In the genomic region with DNA sequence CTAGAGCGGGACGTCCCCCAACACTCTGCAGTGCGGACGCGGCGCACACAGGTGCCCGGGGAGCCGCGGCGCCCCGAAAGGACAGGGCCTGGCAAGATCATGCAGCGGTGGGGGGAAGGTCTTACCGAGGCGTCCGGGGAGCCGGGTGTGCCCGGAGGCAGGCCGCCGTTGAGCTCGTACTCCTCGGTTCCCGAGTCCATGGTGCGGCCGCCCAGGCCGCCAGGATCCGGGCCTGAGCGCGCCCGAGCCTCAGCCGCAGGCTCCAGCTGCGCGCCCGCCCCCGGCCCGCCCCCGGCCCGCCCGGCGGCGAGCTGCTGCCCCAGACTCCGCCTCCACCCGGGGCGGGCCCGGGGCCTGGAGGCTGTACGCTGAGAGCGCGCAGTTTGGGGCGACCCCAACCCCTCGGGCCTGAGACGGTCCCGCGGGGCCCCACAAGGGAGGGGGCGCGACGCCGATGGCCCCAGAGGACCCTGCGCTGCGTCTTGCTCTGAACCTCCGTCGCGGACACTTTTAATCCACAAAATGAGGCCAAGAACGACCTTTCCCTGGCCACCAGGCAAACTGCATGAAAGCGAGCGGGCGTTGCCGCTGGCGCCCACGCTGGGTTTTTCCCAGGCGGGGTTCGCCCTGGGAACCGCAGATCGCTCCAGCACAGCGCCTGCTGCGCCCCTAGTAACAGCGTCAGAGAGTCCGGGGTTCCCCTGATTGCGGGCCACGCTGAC, we compare ENCODE assay signal across 8 cellular contexts. TPM values are rescaled to one million over a fixed set of nuclear protein-coding genes. Genes with fewer than 3 reads are reported as not detected.
DNase-seq lines count a peak whose midpoint lies in the region; ATAC-seq and TF ChIP-seq lines count a peak whose summit lies in the region.

A gene with protein sequence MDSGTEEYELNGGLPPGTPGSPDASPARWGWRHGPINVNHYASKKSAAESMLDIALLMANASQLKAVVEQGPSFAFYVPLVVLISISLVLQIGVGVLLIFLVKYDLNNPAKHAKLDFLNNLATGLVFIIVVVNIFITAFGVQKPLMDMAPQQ (minus strand): TSS at position 234 of the 722 bp plus-strand sequence. CDS start 34 bp downstream, at position 200.

- TF ChIP-seq CTCF in gastroesophageal sphincter (IDR thresholded peaks at IDR 0.05): peak in 3 of 4 experiments; percentile 20 to 30 (median 25)

- peak within 1 kb of the TSS; percentile 85 to 94 (median 90) for H3K4me3 Mint-ChIP-seq in CD4-positive, CD25-positive, alpha-beta regulatory T cell

- no peaks in the 10 kb centered on the region for H3K36me3 Mint-ChIP-seq in CD4-positive, CD25-positive, alpha-beta regulatory T cell

- H3K27me3 Mint-ChIP-seq in CD4-positive, CD25-positive, alpha-beta regulatory T cell: no peaks in the 10 kb centered on the region

- H3K27ac ChIP-seq in CD4-positive, CD25-positive, alpha-beta regulatory T cell (ENCODE audit: insufficient read depth, low read length, poor library complexity, severe bottlenecking): peak within 1 kb of the TSS; percentile 94
- H3K27ac ChIP-seq in gastroesophageal sphincter (peak within 1 kb of the TSS; percentile 89 to 98 (median 98)), temporal lobe (ENCODE audit: low read depth, low read length) (peak within 1 kb of the TSS; percentile 85)

- ATAC-seq in CD4-positive, CD25-positive, alpha-beta regulatory T cell (ENCODE audit: low read depth in 2 of 2): peak; percentile 86 to 87
- peak; percentile 73 for ATAC-seq in GM19035 (IDR thresholded peaks at IDR 0.05; ENCODE audit: unreplicated experiment)
- ATAC-seq in HG03342 (IDR thresholded peaks at IDR 0.05; ENCODE audit: unreplicated experiment): peak; percentile 61
- peak; percentile 87 for ATAC-seq in gastroesophageal sphincter

- peak; percentile 88 to 90 for TF ChIP-seq POLR2A in gastroesophageal sphincter (IDR thresholded peaks at IDR 0.05)

- peak within 1 kb of the TSS; percentile 94 to 96 (median 95) for H3K27ac Mint-ChIP-seq in CD4-positive, CD25-positive, alpha-beta regulatory T cell

- H3K27me3 ChIP-seq in CD4-positive, CD25-positive, alpha-beta regulatory T cell (ENCODE audit: control insufficient read depth, insufficient read depth, low read length): no peaks in the 10 kb centered on the region
- H3K27me3 ChIP-seq in gastroesophageal sphincter: no peaks in the 10 kb centered on the region

- DNase-seq in CD4-positive, CD25-positive, alpha-beta regulatory T cell: peak; percentile 81 to 83 (median 82)
- DNase-seq in RKO (ENCODE audit: low spot score): peak; percentile 72
- DNase-seq in activated gamma-delta T cell treated with Interleukin-2 at 50 U/mL for 16 hours: peak; percentile 63
- peak; percentile 44 for DNase-seq in occipital lobe (lab: John Stamatoyannopoulos, UW)

- H3K4me3 ChIP-seq in CD4-positive, CD25-positive, alpha-beta regulatory T cell (ENCODE audit: low read depth, low read length): peak within 1 kb of the TSS; percentile 77
- H3K4me3 ChIP-seq in gastroesophageal sphincter: peak within 1 kb of the TSS; percentile 76 to 78

- H3K36me3 ChIP-seq in CD4-positive, CD25-positive, alpha-beta regulatory T cell (ENCODE audit: control insufficient read depth, insufficient read depth, low read length): no peaks in the 10 kb centered on the region
- no peaks in the 10 kb centered on the region for H3K36me3 ChIP-seq in gastroesophageal sphincter

- no peaks in the 10 kb centered on the region for H3K9me3 Mint-ChIP-seq in CD4-positive, CD25-positive, alpha-beta regulatory T cell

- no CpG with 5 or more reads among the region's 78 CpGs for WGBS in gastroesophageal sphincter (ENCODE audit: low coverage in 1 of 2), 2 donors

- no peaks in the 10 kb centered on the region for H3K9me3 ChIP-seq in CD4-positive, CD25-positive, alpha-beta regulatory T cell (ENCODE audit: control insufficient read depth in 2 of 2, low read length in 2 of 2)
- no peaks in the 10 kb centered on the region for H3K9me3 ChIP-seq in gastroesophageal sphincter

- peaks cover 0 to 63% (median 26%) of the 10 kb centered on the region in 4 donors for H3K4me1 Mint-ChIP-seq in CD4-positive, CD25-positive, alpha-beta regulatory T cell

- TF ChIP-seq EP300 in gastroesophageal sphincter (IDR thresholded peaks at IDR 0.05): no peak

- H3K4me1 ChIP-seq in CD4-positive, CD25-positive, alpha-beta regulatory T cell (ENCODE audit: control insufficient read depth, insufficient read depth, low read length, poor library complexity, severe bottlenecking): peaks cover 49% of the 10 kb centered on the region
- peaks cover 3 to 66% (median 53%) of the 10 kb centered on the region in 3 donors for H3K4me1 ChIP-seq in gastroesophageal sphincter

RNA-seq across cellular contexts. Expression of the gene that starts here (rescaled TPM):
- total RNA-seq in CD4-positive, CD25-positive, alpha-beta regulatory T cell: 144 TPM
- polyA plus RNA-seq in CD4-positive, CD25-positive, alpha-beta regulatory T cell: 100 to 1,000 TPM in 1 of 4 donors, 10 to 100 TPM in 3; 68.5 to 104 (median 73.2) TPM
- total RNA-seq in gastroesophageal sphincter: 10 to 100 TPM; 58.8 to 81.6 (median 75.2) TPM
- total RNA-seq in occipital lobe: 7.5 TPM
- total RNA-seq in temporal lobe: 6.9 TPM

Comparison
In these comparisons a context has a peak if more than half of its experiments do, and no peak if none do; other contexts are left out.
1. Peak in every context shown above with its lines: DNase-seq, ATAC-seq, H3K4me3 ChIP-seq and H3K27ac ChIP-seq.